In genomic region chr5:159481751-159482150, GRCh38 we compare ENCODE assay signal across 8 cellular contexts.
"Had no signal": no experiment of that assay in that cellular context is flagged by ENCODE, and none has a peak within 500 bp of the region (broad histone marks: within the 10 kb centered on the region; RNA-seq: fewer than 3 reads in every experiment).

No MANE protein-coding gene starts in this region.

- FAIRE-seq: G401.6, GM12878, GM12891, GM12892, GM18507, GM19239 had no signal

- DNase-seq: GDM1, GF-D8 had no signal

- H3K4me3 ChIP-seq: GM12878 had no signal
